Comparison of ENCODE assay signal across 27 cellular contexts in genomic region chr17:34823023-34823422, GRCh38.
"Had no signal": no experiment of that assay in that cellular context is flagged by ENCODE, and none has a peak within 500 bp of the region (broad histone marks: within the 10 kb centered on the region; RNA-seq: fewer than 3 reads in every experiment).

No MANE protein-coding gene starts in this region.

- H3K9me3 Mint-ChIP-seq: mesothelial cell of epicardium; nephron; neural progenitor cell; stimulated activated naive B cell treated with anti-CD40 and anti-IgM and Interleukin-4, amounts not matched to agents 10 μg/mL and 1 μg/mL and 100 μg/mL, for 72 hours had no signal

- H3K36me3 Mint-ChIP-seq: mesothelial cell of epicardium; naive B cell; neural progenitor cell; stimulated activated naive B cell treated with anti-CD40 and anti-IgM and Interleukin-4, amounts not matched to agents 10 μg/mL and 1 μg/mL and 100 μg/mL, for 72 hours had no signal

- H3K4me3 Mint-ChIP-seq: mesothelial cell of epicardium; naive B cell; nephron; neural progenitor cell; stimulated activated naive B cell treated with anti-CD40 and anti-IgM and Interleukin-4, amounts not matched to agents 10 μg/mL and 1 μg/mL and 100 μg/mL, for 72 hours had no signal

- H3K4me3 ChIP-seq: heart right ventricle, hepatocyte, left ventricle myocardium inferior, lung, neural progenitor cell, right atrium auricular region, right lobe of liver, smooth muscle cell, stomach, testis, thyroid gland, transverse colon, upper lobe of right lung had no signal

- H3K27ac Mint-ChIP-seq: mesothelial cell of epicardium; naive B cell; nephron; neural progenitor cell; stimulated activated naive B cell treated with anti-CD40 and anti-IgM and Interleukin-4, amounts not matched to agents 10 μg/mL and 1 μg/mL and 100 μg/mL, for 72 hours had no signal

- H3K36me3 ChIP-seq: heart right ventricle, left ventricle myocardium inferior, neural progenitor cell, neutrophil, right atrium auricular region, right lobe of liver, stomach, thyroid gland, transverse colon, upper lobe of right lung had no signal

- ATAC-seq: heart right ventricle; right lobe of liver; stimulated activated naive B cell treated with anti-CD40 and anti-IgM and Interleukin-4, amounts not matched to agents 10 μg/mL and 1 μg/mL and 100 μg/mL, for 72 hours; stimulated activated naive CD8-positive, alpha-beta T cell treated with anti-CD3 and anti-CD28 coated beads, Interleukin-15, Interleukin-2, amounts not matched to agents 100 U/mL and 50 U/mL, for 24 hours; upper lobe of right lung had no signal

- H3K4me1 Mint-ChIP-seq: naive B cell; stimulated activated naive B cell treated with anti-CD40 and anti-IgM and Interleukin-4, amounts not matched to agents 10 μg/mL and 1 μg/mL and 100 μg/mL, for 72 hours had no signal

- H3K27ac ChIP-seq: heart right ventricle, hepatocyte, left ventricle myocardium inferior, neural progenitor cell, neutrophil, parathyroid adenoma, right atrium auricular region, right lobe of liver, stomach, testis, thyroid gland, transverse colon, upper lobe of right lung had no signal

- H3K4me1 ChIP-seq: heart right ventricle, left ventricle myocardium inferior, parathyroid adenoma, right atrium auricular region, right lobe of liver, stomach, testis, thyroid gland, transverse colon, upper lobe of right lung had no signal

- H3K9me3 ChIP-seq: heart right ventricle, left ventricle myocardium inferior, neutrophil, right atrium auricular region, right lobe of liver, stomach, testis, thyroid gland, transverse colon, upper lobe of right lung had no signal

- DNase-seq: heart right ventricle; islet precursor cell; left ventricle myocardium inferior; mesendoderm; naive B cell; occipital lobe; right lobe of liver; stimulated activated CD4-positive, alpha-beta T cell treated with anti-CD3 and anti-CD28 coated beads, Interleukin-1b, Interleukin-23, amount 100 ng/mL, for 48 hours; stimulated activated CD4-positive, alpha-beta T cell treated with anti-CD3 and anti-CD28 coated beads, Interleukin-2, amount 100 ng/mL, for 48 hours; stimulated activated CD4-positive, alpha-beta T cell treated with anti-CD3 and anti-CD28 coated beads, Interleukin-4, amount 100 ng/mL, for 4 hours; stimulated activated CD8-positive, alpha-beta memory T cell treated with anti-CD3 and anti-CD28 coated beads, Interleukin-4, amount 100 ng/mL, for 48 hours; stimulated activated naive B cell treated with anti-CD40 and anti-IgM and Interleukin-4, amounts not matched to agents 10 μg/mL and 1 μg/mL and 100 μg/mL, for 72 hours; stimulated activated naive CD8-positive, alpha-beta T cell treated with anti-CD3 and anti-CD28 coated beads, Interleukin-15, Interleukin-2, amounts not matched to agents 100 U/mL and 50 U/mL, for 24 hours; stomach; testis; thyroid gland; transverse colon; upper lobe of right lung had no signal
